1 cellular context compared by ENCODE assay signal in genomic region chr1:151512326-151512725, GRCh38.
TF ChIP-seq lines count a peak whose summit lies in the region.

No MANE protein-coding gene starts in this region.

TF ChIP-seq in H1, 55 proteins besides CTCF, POLR2A, EP300 and RAD21:
- TF ChIP-seq CBX5 (IDR thresholded peaks at IDR 0.05; ENCODE audit: low read depth, low read length), result no peak
- no peak for TF ChIP-seq TBP (IDR thresholded peaks at IDR 0.05; ENCODE audit: low read depth, low read length)
- no peak for TF ChIP-seq SP4 (IDR thresholded peaks at IDR 0.05; ENCODE audit: low read length)
- TF ChIP-seq SIN3A (conservative IDR thresholded peaks at IDR 0.05 in 1 of 2, IDR thresholded peaks at IDR 0.05 in 1 of 2; ENCODE audit: low read depth in 1 of 2, low read length in 2 of 2), result no peak
- no peak for TF ChIP-seq RFX5 (IDR thresholded peaks at IDR 0.05; ENCODE audit: borderline replicate concordance, low read depth, low read length)
- TF ChIP-seq ATF2 (IDR thresholded peaks at IDR 0.05; ENCODE audit: low read length), result no peak
